Comparison of ENCODE assay signal across 17 cellular contexts in genomic region chr9:93008457-93008856, GRCh38. TPM values are rescaled to one million over a fixed set of nuclear protein-coding genes. Genes with fewer than 3 reads are reported as not detected.
DNase-seq lines count a peak whose midpoint lies in the region; ATAC-seq, FAIRE-seq and TF ChIP-seq lines count a peak whose summit lies in the region.
"Had no signal": no experiment of that assay in that cellular context is flagged by ENCODE, and none has a peak within 500 bp of the region (broad histone marks: within the 10 kb centered on the region; RNA-seq: fewer than 3 reads in every experiment).

No MANE protein-coding gene starts in this region.

- H3K36me3 ChIP-seq in H7 (replicated peaks; ENCODE audit: control insufficient read depth, insufficient read depth, low read length) (no peaks in the 10 kb centered on the region), bronchial epithelial cell (ENCODE audit: control insufficient read depth, insufficient read depth, low read length) (no peaks in the 10 kb centered on the region), osteoblast (ENCODE audit: insufficient read depth, low read length) (no peaks in the 10 kb centered on the region), right lobe of liver (no peaks in the 10 kb centered on the region)
- H3K36me3 ChIP-seq: MG63, Peyer's patch had no signal

- H3K79me2 ChIP-seq in osteoblast (ENCODE audit: insufficient read depth, low read length), result no peaks in the 10 kb centered on the region

- no peaks in the 10 kb centered on the region for H4K20me1 ChIP-seq in osteoblast (ENCODE audit: insufficient read depth, low read length)

- H3K9me3 ChIP-seq in osteoblast (ENCODE audit: low read depth, low read length) (no peaks in the 10 kb centered on the region), right lobe of liver (no peaks in the 10 kb centered on the region)
- H3K9me3 ChIP-seq: MG63, Peyer's patch had no signal

- ATAC-seq in right lobe of liver, result no peak

- TF ChIP-seq POLR2A in right lobe of liver (IDR thresholded peaks at IDR 0.05), result no peak

- H3K4me3 ChIP-seq in H7 (ENCODE audit: insufficient read depth, low read depth, low read length) (no peak overlapping the region), bronchial epithelial cell (ENCODE audit: low read depth, low read length) (no peak overlapping the region), osteoblast (ENCODE audit: insufficient read depth, low read length) (no peak overlapping the region), right lobe of liver (no peak overlapping the region)
- H3K4me3 ChIP-seq: MG63, Peyer's patch had no signal

- H2AFZ ChIP-seq in osteoblast (ENCODE audit: low read length), result no peak overlapping the region

- peak; percentile 58 for FAIRE-seq in bronchial epithelial cell (lab: Jason Lieb, UNC)

- H3K4me1 ChIP-seq in osteoblast (ENCODE audit: insufficient read depth, low read length) (no peaks in the 10 kb centered on the region), right lobe of liver (peaks cover 0 to 5% (median 0%) of the 10 kb centered on the region in 4 donors)

- no peak overlapping the region for H3K4me2 ChIP-seq in osteoblast (ENCODE audit: insufficient read depth, low read length)
- H3K4me2 ChIP-seq: KMS-11 had no signal

- peak; percentile 21 for DNase-seq in activated effector memory CD4-positive, alpha-beta T cell treated with anti-CD3 and anti-CD28 coated beads, Interleukin-2, amount 50 U/mL, for 16 hours
- DNase-seq in activated effector memory CD4-positive, alpha-beta T cell treated with Interleukin-2 at 50 U/mL for 16 hours, result no peak
- DNase-seq in H7, result peak; percentile 27
- DNase-seq in bronchial epithelial cell (ENCODE audit: low read depth), result peak; percentile 62
- peak; percentile 17 for DNase-seq in osteoblast (ENCODE audit: insufficient read length, low spot score, missing footprints)
- DNase-seq in pons (ENCODE audit: low spot score), result no peak
- no peak for DNase-seq in amniotic stem cell (lab: John Stamatoyannopoulos, UW)
- no peak for DNase-seq in right lobe of liver
- DNase-seq: MG63, NCI-H1694 treated with DMSO at 0.1 percent for 48 hours, NCI-H2171, NCI-H446 treated with DMSO at 0.1 percent for 48 hours, NCI-H774, SHP77 treated with DMSO at 0.1 percent for 48 hours had no signal

- TF ChIP-seq CTCF in bronchial epithelial cell (IDR thresholded peaks at IDR 0.05; ENCODE audit: insufficient read depth, low read length, severe bottlenecking) (no peak), osteoblast (IDR thresholded peaks at IDR 0.05; ENCODE audit: extremely low read depth, low read depth, low read length) (no peak), right lobe of liver (IDR thresholded peaks at IDR 0.05) (no peak)

- H3K27me3 ChIP-seq in H7 (ENCODE audit: control insufficient read depth, insufficient read depth, low read length) (no peaks in the 10 kb centered on the region), bronchial epithelial cell (ENCODE audit: control insufficient read depth, insufficient read depth, low read length) (no peaks in the 10 kb centered on the region), osteoblast (ENCODE audit: insufficient read depth, low read length) (peaks cover 5% of the 10 kb centered on the region), right lobe of liver (no peaks in the 10 kb centered on the region)
- H3K27me3 ChIP-seq: MG63, Peyer's patch had no signal

- H3K27ac ChIP-seq in osteoblast (ENCODE audit: low read depth, low read length) (no peak overlapping the region), right lobe of liver (no peak overlapping the region)
- H3K27ac ChIP-seq: KMS-11, Peyer's patch had no signal

- intact Hi-C loops in right lobe of liver (cut with DNase I), result loop anchor here in 1 of 2 donors (10.0 kb wide), 2 partner anchors 86 to 296 kb away; partner anchors contain the start of gene CARD19

- 94% methylated on average over 5 of the region's 8 CpGs for WGBS in right lobe of liver (ENCODE audit: insufficient coverage, low coverage, low lambda C conversion rate, missing lambda C conversion rate)

RNA-seq across cellular contexts. Expression of gene SUSD3, which starts 50.0 kb away (rescaled TPM):
- 20.3 and 25.1 TPM in 2 replicates for total RNA-seq in H7 (2014; rRNA removed; shearing (Covaris generic))
- total RNA-seq in bronchial epithelial cell, result 0.26 TPM in 1 of 2 replicates, not detected in the other
- total RNA-seq in osteoblast, result 0.36 and 0.88 TPM in 2 replicates
- total RNA-seq in right lobe of liver, result 10 to 100 TPM in 4 of 6 experiments, 1 to 10 TPM in 2; 6.5 to 51.5 (median 31.2) TPM
- total RNA-seq: H4 had no signal

Comparison
In these comparisons a context has a peak if more than half of its experiments do, and no peak if none do; other contexts are left out.
1. DNase-seq: peak in activated effector memory CD4-positive, alpha-beta T cell treated with anti-CD3 and anti-CD28 coated beads, Interleukin-2, amount 50 U/mL, for 16 hours (single experiment), H7 (single experiment), bronchial epithelial cell (single experiment) and osteoblast (single experiment); none in activated effector memory CD4-positive, alpha-beta T cell treated with Interleukin-2 at 50 U/mL for 16 hours (single experiment), pons (single experiment), amniotic stem cell (single experiment) and right lobe of liver (0 of 3).